Comparison of ENCODE assay signal across 9 cellular contexts in genomic region chr14:49769581-49770211, GRCh38. TPM values are rescaled to one million over a fixed set of nuclear protein-coding genes. Genes with fewer than 3 reads are reported as not detected.
DNase-seq lines count a peak whose midpoint lies in the region; ATAC-seq, FAIRE-seq and TF ChIP-seq lines count a peak whose summit lies in the region.
"Had no signal": no experiment of that assay in that cellular context is flagged by ENCODE, and none has a peak within 500 bp of the region (broad histone marks: within the 10 kb centered on the region; RNA-seq: fewer than 3 reads in every experiment).

No MANE protein-coding gene starts in this region.

- TSS peak; percentile 47 for BruUV-seq in HepG2 (replicated peaks; lab: Mats Ljungman, UMichigan)

- peaks cover 41% of the 10 kb centered on the region for H3K79me2 ChIP-seq in HepG2 (ENCODE audit: insufficient read depth, low read length)

- H3K36me3 Mint-ChIP-seq in activated naive CD4-positive, alpha-beta T cell treated with anti-CD3 and anti-CD28 coated beads, Interleukin-2, amount 50 U/mL, for 24 hours = peaks cover 1% of the 10 kb centered on the region
- H3K36me3 Mint-ChIP-seq in activated naive CD8-positive, alpha-beta T cell treated with anti-CD3 and anti-CD28 coated beads, Interleukin-2, amount 50 U/mL, for 24 hours (ENCODE audit: low read depth) = no peaks in the 10 kb centered on the region

- H3K27me3 Mint-ChIP-seq in activated naive CD4-positive, alpha-beta T cell treated with anti-CD3 and anti-CD28 coated beads, Interleukin-2, amount 50 U/mL, for 24 hours = no peaks in the 10 kb centered on the region
- no peaks in the 10 kb centered on the region for H3K27me3 Mint-ChIP-seq in activated naive CD8-positive, alpha-beta T cell treated with anti-CD3 and anti-CD28 coated beads, Interleukin-2, amount 50 U/mL, for 24 hours

- no peaks in the 10 kb centered on the region for H4K20me1 ChIP-seq in HepG2 (ENCODE audit: insufficient read depth, low read length)

- H3K4me3 ChIP-seq in HepG2 (replicated peaks in 1 of 3; ENCODE audit: insufficient read depth in 1 of 3, low read depth in 2 of 3, low read length in 3 of 3) = peak overlapping the region; percentile 76 to 99 (median 94)
- H3K4me3 ChIP-seq in tibial nerve = peak overlapping the region in 3 of 4 donors; percentile 74 to 98 (median 96)

- H3K27ac Mint-ChIP-seq in activated naive CD4-positive, alpha-beta T cell treated with anti-CD3 and anti-CD28 coated beads, Interleukin-2, amount 50 U/mL, for 24 hours = peak overlapping the region; percentile 100
- H3K27ac Mint-ChIP-seq in activated naive CD8-positive, alpha-beta T cell treated with anti-CD3 and anti-CD28 coated beads, Interleukin-2, amount 50 U/mL, for 24 hours = peak overlapping the region; percentile 96

- H3K27ac ChIP-seq in HepG2 (ENCODE audit: extremely low read length, insufficient read depth, low read length) = peak overlapping the region; percentile 99
- H3K27ac ChIP-seq in tibial nerve = peak overlapping the region in 3 of 4 donors; percentile 96 to 99 (median 97)

- TF ChIP-seq CTCF in HepG2 (CRISPR knock-in tag; IDR thresholded peaks at IDR 0.05) (no peak), tibial nerve (IDR thresholded peaks at IDR 0.05) (no peak)

- H2AFZ ChIP-seq in HepG2 (ENCODE audit: low read length) = no peak overlapping the region

- in situ Hi-C loops in HepG2 (cut with HindIII; ENCODE audit: extremely low pct_ligation_motif_present, low pct_unique_long_range_greater_than_20kb) = loop anchor here (5.0 to 10.0 kb wide), 2 partner anchors 75 to 137 kb away; partner anchors contain the start of gene KLHDC1

- intact Hi-C loops in HepG2 (cut with micrococcal nuclease; ENCODE audit: unreplicated experiment) = loop anchor here (2.0 kb wide), 2 partner anchors 49 to 77 kb away; partner anchors contain the start of gene KLHDC1

- no peak for FAIRE-seq in HepG2 (lab: Jason Lieb, UNC)

- H3K4me1 ChIP-seq in HepG2 (ENCODE audit: insufficient read depth, low read length) = peaks cover 40% of the 10 kb centered on the region
- H3K4me1 ChIP-seq in tibial nerve = peaks cover 0 to 37% (median 29%) of the 10 kb centered on the region in 4 donors

- CTCF ChIA-PET in HepG2 (lab: Yijun Ruan, JAX; ENCODE audit: low intra/inter-chr PET ratio, low total read pairs) = no interaction called here

- peaks cover 45% of the 10 kb centered on the region for H3K4me1 Mint-ChIP-seq in activated naive CD4-positive, alpha-beta T cell treated with anti-CD3 and anti-CD28 coated beads, Interleukin-2, amount 50 U/mL, for 24 hours
- peaks cover 32% of the 10 kb centered on the region for H3K4me1 Mint-ChIP-seq in activated naive CD8-positive, alpha-beta T cell treated with anti-CD3 and anti-CD28 coated beads, Interleukin-2, amount 50 U/mL, for 24 hours

- H3K9me3 ChIP-seq in HepG2 (ENCODE audit: low read length) (no peaks in the 10 kb centered on the region), tibial nerve (no peaks in the 10 kb centered on the region)

- TF ChIP-seq EP300 in HepG2 (IDR thresholded peaks at IDR 0.05; ENCODE audit: low read depth in 2 of 2, low read length in 2 of 2) (no peak), HepG2 (CRISPR knock-in tag; IDR thresholded peaks at IDR 0.05; ENCODE audit: borderline replicate concordance) (no peak), tibial nerve (IDR thresholded peaks at IDR 0.05) (no peak)

- peak overlapping the region; percentile 98 for H3K9ac ChIP-seq in HepG2 (ENCODE audit: insufficient read depth, low read depth, low read length)

- no peak for TF ChIP-seq RAD21 in HepG2 (CRISPR knock-in tag; IDR thresholded peaks at IDR 0.05)

- H3K4me3 Mint-ChIP-seq in activated naive CD4-positive, alpha-beta T cell treated with anti-CD3 and anti-CD28 coated beads, Interleukin-2, amount 50 U/mL, for 24 hours = peak overlapping the region; percentile 96
- H3K4me3 Mint-ChIP-seq in activated naive CD8-positive, alpha-beta T cell treated with anti-CD3 and anti-CD28 coated beads, Interleukin-2, amount 50 U/mL, for 24 hours = peak overlapping the region; percentile 93

- 0% methylated on average over 15 of the region's 15 CpGs for WGBS in HepG2 (ENCODE audit: low lambda C conversion rate)
- 48 to 58% methylated on average over 15 of the region's 15 CpGs for WGBS in tibial nerve, 2 donors

- ATAC-seq in activated naive CD8-positive, alpha-beta T cell treated with anti-CD3 and anti-CD28 coated beads, Interleukin-2, amount 50 U/mL, for 24 hours = no peak
- ATAC-seq in HepG2 (no peak), HG02885 (IDR thresholded peaks at IDR 0.05; ENCODE audit: poor library complexity, unreplicated experiment) (no peak)

- H3K4me2 ChIP-seq in HepG2 (ENCODE audit: low read depth, low read length) = peak overlapping the region; percentile 99

- H3K27me3 ChIP-seq in HepG2 (ENCODE audit: control insufficient read depth in 1 of 2, insufficient read depth in 2 of 2, low read length in 2 of 2) (no peaks in the 10 kb centered on the region; a peak in 1 of 5 replicates), tibial nerve (no peaks in the 10 kb centered on the region)

- no peak for TF ChIP-seq POLR2A in HepG2 (IDR thresholded peaks at IDR 0.05; ENCODE audit: insufficient read depth in 1 of 2, low read depth in 2 of 2, low read length in 2 of 2)
- no peak for TF ChIP-seq POLR2A in tibial nerve (IDR thresholded peaks at IDR 0.05)

- no peak for DNase-seq in activated naive CD4-positive, alpha-beta T cell (lab: John Stamatoyannopoulos, UW)
- DNase-seq in activated naive CD8-positive, alpha-beta T cell treated with anti-CD3 and anti-CD28 coated beads, Interleukin-2, amount 50 U/mL, for 24 hours = no peak
- DNase-seq in HepG2 (ENCODE audit: low spot score) (no peak), tibial nerve (ENCODE audit: low spot score in 2 of 2) (no peak), GM19238 (ENCODE audit: insufficient read length, low spot score) (no peak), NCI-H446 (lab: John Stamatoyannopoulos, UW) (no peak)
- DNase-seq: stimulated activated CD4-positive, alpha-beta T cell treated with anti-CD3 and anti-CD28 coated beads, Interleukin-12 subunit alpha, Interleukin-12 subunit beta, amount 100 ng/mL, for 4 hours had no signal

- POLR2A ChIA-PET in HepG2 (lab: Yijun Ruan, JAX) = interaction anchor here (0.6 to 6.5 kb wide), 20 partner anchors 8 to 347 kb away, joined by 3 to 76 read pairs (median 10); partner anchors contain the start of genes DNAAF2, KLHDC1, LRR1 and MGAT2

- no peaks in the 10 kb centered on the region for H3K9me3 Mint-ChIP-seq in activated naive CD4-positive, alpha-beta T cell treated with anti-CD3 and anti-CD28 coated beads, Interleukin-2, amount 50 U/mL, for 24 hours
- no peaks in the 10 kb centered on the region for H3K9me3 Mint-ChIP-seq in activated naive CD8-positive, alpha-beta T cell treated with anti-CD3 and anti-CD28 coated beads, Interleukin-2, amount 50 U/mL, for 24 hours

- H3K36me3 ChIP-seq in HepG2 (replicated peaks in 1 of 2; ENCODE audit: control insufficient read depth in 1 of 2, insufficient read depth in 2 of 2, low read length in 2 of 2) (peaks cover 0 to 13% of the 10 kb centered on the region in 2 experiments; a peak in 3 of 5 replicates), tibial nerve (peaks cover 0 to 20% (median 0%) of the 10 kb centered on the region in 3 donors)

TF ChIP-seq in HepG2, 621 proteins besides CTCF, POLR2A, EP300 and RAD21 (continues in another document):
- TF ChIP-seq ZBTB37 (CRISPR knock-in tag; IDR thresholded peaks at IDR 0.05) (no peak), DR1 (CRISPR knock-in tag; IDR thresholded peaks at IDR 0.05) (no peak)

RNA-seq across cellular contexts. Expression of gene KLHDC2, which starts 1.7 kb away (rescaled TPM):
- total RNA-seq in HepG2 (2016; rRNA removed; fragmentation: Illumina TruSeq; extraction: Trizol) = 80.3 and 95.5 TPM in 2 replicates
- 41.2 and 54.6 TPM in 2 replicates for total RNA-seq in HepG2 (2016; cell fraction: cytosol; rRNA removed; fragmentation: Illumina TruSeq; extraction: Trizol; ENCODE audit: low read depth)
- total RNA-seq in HepG2 (2016; cell fraction: insoluble cytoplasmic fraction; rRNA removed; fragmentation: Illumina TruSeq; extraction: Trizol) = 84.5 and 96.7 TPM in 2 replicates
- total RNA-seq in HepG2 (2016; cell fraction: membrane; rRNA removed; fragmentation: Illumina TruSeq; extraction: Trizol) = 76.7 and 86.6 TPM in 2 replicates
- 92.2 and 109 TPM in 2 replicates for total RNA-seq in HepG2 (2016; cell fraction: nucleus; rRNA removed; fragmentation: Illumina TruSeq; extraction: Trizol)
- 139 and 170 TPM in 2 replicates for polyA plus RNA-seq in HepG2 (2011; rRNA removed)
- 50.6 and 65.9 TPM in 2 replicates for polyA plus RNA-seq in HepG2 (2011; cell fraction: cytosol; rRNA removed)
- 291 and 350 TPM in 2 replicates for polyA plus RNA-seq in HepG2 (2011; cell fraction: nucleus; rRNA removed)
- polyA plus RNA-seq in HepG2 (2012) = 96.1 and 115 TPM in 2 replicates
- polyA plus RNA-seq in HepG2 (2016; cell fraction: cytosol; fragmentation: Illumina TruSeq; extraction: Trizol; ENCODE audit: low read depth) = 26.0 and 31.8 TPM in 2 replicates
- 64.1 and 66.6 TPM in 2 replicates for polyA plus RNA-seq in HepG2 (2016; cell fraction: insoluble cytoplasmic fraction; fragmentation: Illumina TruSeq; extraction: Trizol; ENCODE audit: low read depth)
- 40.0 and 41.5 TPM in 2 replicates for polyA plus RNA-seq in HepG2 (2016; cell fraction: membrane; fragmentation: Illumina TruSeq; extraction: Trizol; ENCODE audit: low read depth)
- polyA plus RNA-seq in HepG2 (2016; cell fraction: nucleus; fragmentation: Illumina TruSeq; extraction: Trizol; ENCODE audit: insufficient read depth, low read depth) = 142 and 145 TPM in 2 replicates
- polyA minus RNA-seq in HepG2 (2011; rRNA and poly(A)+ RNA removed; ENCODE audit: low replicate concordance) = 34.2 and 92.1 TPM in 2 replicates
- 41.9 and 43.5 TPM in 2 replicates for polyA minus RNA-seq in HepG2 (2011; cell fraction: cytosol; rRNA and poly(A)+ RNA removed)
- polyA minus RNA-seq in HepG2 (2011; cell fraction: nucleus; rRNA and poly(A)+ RNA removed) = 188 and 199 TPM in 2 replicates
- 10 to 100 TPM; 38.4 to 74.3 (median 66.2) TPM for total RNA-seq in tibial nerve
